Comparison of ENCODE assay signal across 2 cellular contexts in the genomic region with DNA sequence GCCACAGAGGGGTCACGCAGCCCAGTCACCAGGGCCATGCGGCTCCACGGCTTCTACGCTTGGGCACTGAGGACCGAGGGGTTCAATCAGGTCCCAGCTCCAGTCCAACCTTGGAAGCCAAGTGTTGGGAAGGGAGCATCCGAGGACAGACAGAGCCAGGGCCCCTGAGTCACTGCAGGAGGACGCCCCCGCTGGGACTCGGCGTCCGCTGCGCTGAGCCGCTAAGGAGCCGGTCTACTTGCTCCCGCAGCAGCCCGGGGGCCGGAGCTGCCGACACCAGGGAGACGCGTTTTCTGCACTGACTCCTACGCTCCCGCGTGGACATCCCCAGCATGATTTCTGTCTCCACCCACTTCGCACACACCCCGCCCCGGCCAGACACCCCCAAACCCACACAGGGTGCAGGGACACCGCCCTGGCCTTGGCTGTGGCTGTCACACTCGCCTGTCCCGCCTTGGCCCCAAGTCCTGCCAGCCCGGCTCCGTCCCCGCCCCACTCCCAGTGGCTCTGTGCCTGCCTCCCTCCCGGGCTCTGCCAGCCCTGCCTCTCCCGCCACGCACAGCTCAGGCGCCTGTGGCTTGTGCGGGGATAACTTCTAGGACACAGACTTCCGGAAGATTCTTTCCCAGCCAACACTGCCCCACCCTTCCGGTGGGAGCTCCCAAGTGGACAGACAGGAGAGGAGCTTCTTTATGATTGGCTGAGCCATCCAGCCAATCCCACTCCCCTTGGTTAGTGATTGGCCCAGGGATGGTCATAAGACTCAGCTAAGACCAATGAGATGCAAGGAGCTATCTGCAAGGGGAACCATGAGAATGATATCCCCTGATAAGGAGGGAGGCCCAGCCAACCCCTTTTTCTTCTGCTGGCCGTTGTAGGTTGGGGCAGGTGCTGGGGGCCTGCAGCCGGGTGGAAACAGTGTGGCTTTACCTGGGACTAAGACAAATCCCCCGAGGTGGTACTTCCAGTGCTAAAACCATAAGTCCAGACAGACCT.
TF ChIP-seq lines count a peak whose summit lies in the region.

No MANE protein-coding gene starts in this region.

TF ChIP-seq in HCT116, 20 proteins besides CTCF, POLR2A, EP300 and RAD21 (continued from another document):
- TF ChIP-seq MAX (IDR thresholded peaks at IDR 0.05) (no peak), CEBPB (IDR thresholded peaks at IDR 0.05; ENCODE audit: low read depth) (no peak), ZBTB33 (IDR thresholded peaks at IDR 0.05; ENCODE audit: extremely low read depth, insufficient replicate concordance, low read length) (no peak), YY1 (IDR thresholded peaks at IDR 0.05; ENCODE audit: extremely low read depth, insufficient replicate concordance, low read depth, low read length) (no peak), EZH2phosphoT487 (IDR thresholded peaks at IDR 0.05; ENCODE audit: borderline replicate concordance) (no peak), SRF (IDR thresholded peaks at IDR 0.05; ENCODE audit: low read depth) (no peak), ZFX (IDR thresholded peaks at IDR 0.05) (no peak), SIN3A (IDR thresholded peaks at IDR 0.05; ENCODE audit: low read depth) (no peak), CBX3 (IDR thresholded peaks at IDR 0.05; ENCODE audit: low read depth) (no peak), TCF7L2 (IDR thresholded peaks at IDR 0.05; ENCODE audit: borderline replicate concordance, extremely low read depth, insufficient read depth, insufficient read length) (no peak)
- TF ChIP-seq, protein P1, sequence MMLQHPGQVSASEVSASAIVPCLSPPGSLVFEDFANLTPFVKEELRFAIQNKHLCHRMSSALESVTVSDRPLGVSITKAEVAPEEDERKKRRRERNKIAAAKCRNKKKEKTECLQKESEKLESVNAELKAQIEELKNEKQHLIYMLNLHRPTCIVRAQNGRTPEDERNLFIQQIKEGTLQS (IDR thresholded peaks at IDR 0.05): no peak
TF ChIP-seq in HCT116: peak in this region for 0.

TF ChIP-seq in GM12878, 131 proteins besides CTCF, POLR2A, EP300 and RAD21:
- TF ChIP-seq, protein P2, sequence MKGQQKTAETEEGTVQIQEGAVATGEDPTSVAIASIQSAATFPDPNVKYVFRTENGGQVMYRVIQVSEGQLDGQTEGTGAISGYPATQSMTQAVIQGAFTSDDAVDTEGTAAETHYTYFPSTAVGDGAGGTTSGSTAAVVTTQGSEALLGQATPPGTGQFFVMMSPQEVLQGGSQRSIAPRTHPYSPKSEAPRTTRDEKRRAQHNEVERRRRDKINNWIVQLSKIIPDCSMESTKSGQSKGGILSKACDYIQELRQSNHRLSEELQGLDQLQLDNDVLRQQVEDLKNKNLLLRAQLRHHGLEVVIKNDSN (IDR thresholded peaks at IDR 0.05; ENCODE audit: borderline replicate concordance, extremely low read length, insufficient read depth, low read depth, low read length): no peak
- TF ChIP-seq SIX5 (IDR thresholded peaks at IDR 0.05; ENCODE audit: low read depth, low read length, severe bottlenecking): no peak
- no peak for TF ChIP-seq NR2F1 (conservative IDR thresholded peaks at IDR 0.05)
- TF ChIP-seq POLR2AphosphoS5 (IDR thresholded peaks at IDR 0.05; ENCODE audit: low read length): no peak
TF ChIP-seq in GM12878: peak in this region for 0.
